In genomic region chr15:91578511-91578910, GRCh38 we compare ENCODE assay signal across 23 cellular contexts.
"Had no signal": no experiment of that assay in that cellular context is flagged by ENCODE, and none has a peak within 500 bp of the region (broad histone marks: within the 10 kb centered on the region; RNA-seq: fewer than 3 reads in every experiment).

No MANE protein-coding gene starts in this region.

- H3K27me3 ChIP-seq: esophagus muscularis mucosa, gastroesophageal sphincter, heart left ventricle, hepatocyte, neutrophil, pancreas, stomach, tibial artery, upper lobe of left lung, uterus had no signal

- H3K79me2 ChIP-seq: hepatocyte had no signal

- H3K4me1 ChIP-seq: gastroesophageal sphincter, lower lobe of right lung, pancreas, stomach, tibial artery, upper lobe of left lung, uterus had no signal

- H3K4me1 Mint-ChIP-seq: natural killer cell; stimulated activated effector memory CD8-positive, alpha-beta T cell treated with anti-CD3 and anti-CD28 coated beads, Interleukin-12 subunit alpha, Interleukin-12 subunit beta, amount 100 ng/mL, for 72 hours had no signal

- H3K9me3 ChIP-seq: esophagus muscularis mucosa, gastroesophageal sphincter, lower lobe of right lung, neutrophil, pancreas, stomach, tibial artery, upper lobe of left lung, uterus had no signal

- H3K4me3 Mint-ChIP-seq: natural killer cell; stimulated activated effector memory CD8-positive, alpha-beta T cell treated with anti-CD3 and anti-CD28 coated beads, Interleukin-12 subunit alpha, Interleukin-12 subunit beta, amount 100 ng/mL, for 72 hours had no signal

- H3K36me3 ChIP-seq: esophagus muscularis mucosa, gastroesophageal sphincter, heart left ventricle, lower lobe of right lung, neutrophil, pancreas, stomach, tibial artery, upper lobe of left lung, uterus had no signal

- H3K4me3 ChIP-seq: coronary artery, esophagus muscularis mucosa, gastroesophageal sphincter, heart left ventricle, hepatocyte, lower lobe of right lung, pancreas, stomach, tibial artery, upper lobe of left lung, uterus had no signal

- H2AFZ ChIP-seq: hepatocyte had no signal

- H3K4me2 ChIP-seq: hepatocyte had no signal

- H3K9me3 Mint-ChIP-seq: natural killer cell had no signal

- H3K27ac Mint-ChIP-seq: natural killer cell; stimulated activated effector memory CD8-positive, alpha-beta T cell treated with anti-CD3 and anti-CD28 coated beads, Interleukin-12 subunit alpha, Interleukin-12 subunit beta, amount 100 ng/mL, for 72 hours had no signal

- DNase-seq: dermis blood vessel endothelial cell; effector memory CD4-positive, alpha-beta T cell; foreskin fibroblast; heart left ventricle; kidney; lower lobe of right lung; natural killer cell; pancreas; stimulated activated CD4-positive, alpha-beta T cell treated with anti-CD3 and anti-CD28 coated beads, Interleukin-2, amount 100 ng/mL, for 24 hours; stimulated activated CD4-positive, alpha-beta T cell treated with anti-CD3 and anti-CD28 coated beads, Interleukin-4, amount 100 ng/mL, for 24 hours; stimulated activated naive CD4-positive, alpha-beta T cell treated with Interleukin-2 at 50 U/mL for 16 hours; stomach; tibial artery; upper lobe of left lung; uterus had no signal

- ATAC-seq: gastroesophageal sphincter; left lobe of liver; lower lobe of right lung; natural killer cell; pancreas; sciatic nerve; stimulated activated effector memory CD8-positive, alpha-beta T cell treated with anti-CD3 and anti-CD28 coated beads, Interleukin-12 subunit alpha, Interleukin-12 subunit beta, amount 100 ng/mL, for 72 hours had no signal

- H3K27ac ChIP-seq: coronary artery, gastroesophageal sphincter, heart left ventricle, hepatocyte, lower lobe of right lung, neutrophil, pancreas, stomach, tibial artery, upper lobe of left lung, uterus had no signal

- H3K36me3 Mint-ChIP-seq: natural killer cell; stimulated activated effector memory CD8-positive, alpha-beta T cell treated with anti-CD3 and anti-CD28 coated beads, Interleukin-12 subunit alpha, Interleukin-12 subunit beta, amount 100 ng/mL, for 72 hours had no signal
